Comparison of ENCODE assay signal across 8 cellular contexts in genomic region chr1:207049974-207050391, GRCh38. TPM values are rescaled to one million over a fixed set of nuclear protein-coding genes. Genes with fewer than 3 reads are reported as not detected.
DNase-seq lines count a peak whose midpoint lies in the region; ATAC-seq, FAIRE-seq and TF ChIP-seq lines count a peak whose summit lies in the region.

No MANE protein-coding gene starts in this region.

- intact Hi-C loops in activated B cell treated with CpG ODN at 0.5 μM for 24 hours (cut with micrococcal nuclease): loop anchor here (1.0 to 5.0 kb wide), 5 partner anchors 27 to 449 kb away; partner anchors contain the start of genes EIF2D and FCMR

- ATAC-seq in GM21576 (IDR thresholded peaks at IDR 0.05; ENCODE audit: unreplicated experiment) (peak; percentile 42), activated B cell treated with CpG ODN at 0.5 μM for 24 hours (ENCODE audit: low read depth) (peak; percentile 16), memory B cell (ENCODE audit: low read depth) (peak; percentile 16)
- peak; percentile 37 for ATAC-seq in stimulated activated naive CD8-positive, alpha-beta T cell treated with anti-CD3 and anti-CD28 coated beads, Interleukin-15, Interleukin-2, amounts not matched to agents 100 U/mL and 50 U/mL, for 24 hours

- CTCF ChIA-PET in CD8-positive, alpha-beta memory T cell (lab: Charles Lee): interaction anchor here (0.9 to 2.6 kb wide), 12 partner anchors 8 to 449 kb away, joined by 3 to 21 read pairs (median 4); partner anchors contain the start of gene C1orf116
- CTCF ChIA-PET in activated B cell treated with CpG ODN at 0.5 μM for 24 hours (lab: Charles Lee): interaction anchor here (0.7 to 3.0 kb wide), 14 partner anchors 9 to 452 kb away, joined by 3 to 26 read pairs (median 4); partner anchors contain the start of genes CR1 and CR2

- no peak for FAIRE-seq in H54 (lab: Jason Lieb, UNC)

- TF ChIP-seq CTCF in activated B cell treated with CpG ODN at 0.5 μM for 24 hours (IDR thresholded peaks at IDR 0.05): peak; percentile 55

- peak overlapping the region; percentile 91 for H3K4me3 ChIP-seq in CD8-positive, alpha-beta memory T cell (ENCODE audit: low read length)
- peak overlapping the region; percentile 98 for H3K4me3 ChIP-seq in effector memory CD4-positive, alpha-beta T cell (ENCODE audit: insufficient read depth, low read depth, low read length, poor library complexity, severe bottlenecking)

- TF ChIP-seq POLR2A in H54 (IDR thresholded peaks at IDR 0.05; ENCODE audit: low read depth, low read length): no peak

- H3K4me1 Mint-ChIP-seq in CD8-positive, alpha-beta memory T cell: peaks cover 55 to 85% (median 75%) of the 10 kb centered on the region in 3 donors
- H3K4me1 Mint-ChIP-seq in activated B cell treated with CpG ODN at 0.5 μM for 24 hours: peaks cover 67% of the 10 kb centered on the region
- H3K4me1 Mint-ChIP-seq in memory B cell: peaks cover 21% of the 10 kb centered on the region

- peaks cover 0 to 1% of the 10 kb centered on the region in 2 donors for H3K27me3 Mint-ChIP-seq in CD8-positive, alpha-beta memory T cell
- H3K27me3 Mint-ChIP-seq in activated B cell treated with CpG ODN at 0.5 μM for 24 hours (no peaks in the 10 kb centered on the region), memory B cell (no peaks in the 10 kb centered on the region)

- peaks cover 0 to 54% (median 6%) of the 10 kb centered on the region in 3 donors for H3K36me3 Mint-ChIP-seq in CD8-positive, alpha-beta memory T cell
- H3K36me3 Mint-ChIP-seq in activated B cell treated with CpG ODN at 0.5 μM for 24 hours (ENCODE audit: low read depth): peaks cover 48% of the 10 kb centered on the region
- peaks cover 3% of the 10 kb centered on the region for H3K36me3 Mint-ChIP-seq in memory B cell

- no peaks in the 10 kb centered on the region for H3K9me3 Mint-ChIP-seq in CD8-positive, alpha-beta memory T cell
- H3K9me3 Mint-ChIP-seq in activated B cell treated with CpG ODN at 0.5 μM for 24 hours: no peaks in the 10 kb centered on the region
- no peaks in the 10 kb centered on the region for H3K9me3 Mint-ChIP-seq in memory B cell

- H3K27ac Mint-ChIP-seq in CD8-positive, alpha-beta memory T cell: peak overlapping the region; percentile 66 to 98 (median 96)
- peak overlapping the region; percentile 92 for H3K27ac Mint-ChIP-seq in activated B cell treated with CpG ODN at 0.5 μM for 24 hours
- H3K27ac Mint-ChIP-seq in memory B cell: peak overlapping the region; percentile 95

- H3K4me1 ChIP-seq in CD8-positive, alpha-beta memory T cell (ENCODE audit: insufficient read depth, low read length): peaks cover 39% of the 10 kb centered on the region
- peaks cover 20% of the 10 kb centered on the region for H3K4me1 ChIP-seq in effector memory CD4-positive, alpha-beta T cell (ENCODE audit: control insufficient read depth, insufficient read depth, low read length, poor library complexity, severe bottlenecking)

- POLR2A ChIA-PET in CD8-positive, alpha-beta memory T cell (lab: Charles Lee): interaction anchor here (0.7 kb wide), 1 partner anchor 221 kb away, joined by 3 read pairs; no protein-coding TSS in a partner anchor
- POLR2A ChIA-PET in activated B cell treated with CpG ODN at 0.5 μM for 24 hours (lab: Charles Lee): interaction anchor here (0.8 to 1.6 kb wide), 3 partner anchors 18 to 449 kb away, joined by 3 to 5 read pairs (median 4); partner anchors contain the start of genes C1orf116 and EIF2D

- H3K27me3 ChIP-seq in CD8-positive, alpha-beta memory T cell (ENCODE audit: insufficient read depth, low read length, poor library complexity, severe bottlenecking): no peaks in the 10 kb centered on the region
- H3K27me3 ChIP-seq in effector memory CD4-positive, alpha-beta T cell (replicated peaks; ENCODE audit: control insufficient read depth, insufficient read depth, low read length, poor library complexity, severe bottlenecking): no peaks in the 10 kb centered on the region

- peak; percentile 25 to 68 (median 48) for DNase-seq in CD8-positive, alpha-beta memory T cell
- DNase-seq in NCI-H2029 (lab: John Stamatoyannopoulos, UW) (peak; percentile 18), activated B cell treated with CpG ODN at 0.5 μM for 24 hours (no peak), memory B cell (ENCODE audit: low spot score in 2 of 2) (no peak), H54 (ENCODE audit: insufficient read length, low spot score) (no peak)
- peak in 1 of 3 donors; percentile 37 for DNase-seq in effector memory CD4-positive, alpha-beta T cell
- peak; percentile 37 for DNase-seq in stimulated activated naive CD8-positive, alpha-beta T cell treated with anti-CD3 and anti-CD28 coated beads, Interleukin-15, Interleukin-2, amounts not matched to agents 100 U/mL and 50 U/mL, for 24 hours

- H3K9me3 ChIP-seq in CD8-positive, alpha-beta memory T cell (ENCODE audit: low read length): no peaks in the 10 kb centered on the region
- no peaks in the 10 kb centered on the region for H3K9me3 ChIP-seq in effector memory CD4-positive, alpha-beta T cell (ENCODE audit: control insufficient read depth, low read length)

- H3K27ac ChIP-seq in CD8-positive, alpha-beta memory T cell (ENCODE audit: low read depth, low read length): peak overlapping the region; percentile 91
- H3K27ac ChIP-seq in effector memory CD4-positive, alpha-beta T cell (ENCODE audit: insufficient read depth, low read length, poor library complexity, severe bottlenecking): peak overlapping the region; percentile 79

- H3K36me3 ChIP-seq in CD8-positive, alpha-beta memory T cell (ENCODE audit: insufficient read depth, low read length): peaks cover 16% of the 10 kb centered on the region
- peaks cover 16% of the 10 kb centered on the region for H3K36me3 ChIP-seq in effector memory CD4-positive, alpha-beta T cell (ENCODE audit: control insufficient read depth, insufficient read depth, low read length)

- peak overlapping the region; percentile 97 to 100 (median 98) for H3K4me3 Mint-ChIP-seq in CD8-positive, alpha-beta memory T cell
- peak overlapping the region; percentile 98 for H3K4me3 Mint-ChIP-seq in activated B cell treated with CpG ODN at 0.5 μM for 24 hours
- H3K4me3 Mint-ChIP-seq in memory B cell: peak overlapping the region; percentile 97

RNA-seq across cellular contexts. Expression of gene YOD1, which starts 1.0 kb away (rescaled TPM):
- 10 to 100 TPM; 10.3 to 10.6 TPM for total RNA-seq in CD8-positive, alpha-beta memory T cell
- 0.98 TPM for polyA plus RNA-seq in CD8-positive, alpha-beta memory T cell
- total RNA-seq in activated B cell treated with CpG ODN at 0.5 μM for 24 hours: 9.1 and 10.8 TPM in 2 replicates

RNA-seq across cellular contexts. Expression of gene PFKFB2, which starts 3.1 kb away (rescaled TPM):
- 1 to 10 TPM; 3.0 to 3.9 TPM for total RNA-seq in CD8-positive, alpha-beta memory T cell
- polyA plus RNA-seq in CD8-positive, alpha-beta memory T cell: 0.29 TPM
- 7.6 and 10.1 TPM in 2 replicates for total RNA-seq in activated B cell treated with CpG ODN at 0.5 μM for 24 hours

RNA-seq across cellular contexts. Expression of gene C1orf116, which starts 17.4 kb away (rescaled TPM):
- not detected for total RNA-seq in CD8-positive, alpha-beta memory T cell
- polyA plus RNA-seq in CD8-positive, alpha-beta memory T cell: not detected
- total RNA-seq in activated B cell treated with CpG ODN at 0.5 μM for 24 hours: 0.09 TPM in 1 of 2 replicates, not detected in the other

RNA-seq across cellular contexts. Expression of gene C4BPB, which starts 38.7 kb away (rescaled TPM):
- under 1 TPM in 1 of 2 experiments, not detected in 1; 0.51 TPM for total RNA-seq in CD8-positive, alpha-beta memory T cell
- not detected for polyA plus RNA-seq in CD8-positive, alpha-beta memory T cell
- total RNA-seq in activated B cell treated with CpG ODN at 0.5 μM for 24 hours: 0.17 and 0.47 TPM in 2 replicates

RNA-seq across cellular contexts. Expression of gene C4BPA, which starts 54.0 kb away (rescaled TPM):
- total RNA-seq in CD8-positive, alpha-beta memory T cell: not detected
- polyA plus RNA-seq in CD8-positive, alpha-beta memory T cell: not detected
- total RNA-seq in activated B cell treated with CpG ODN at 0.5 μM for 24 hours: not detected in 2 replicates

Comparison
In these comparisons a context has a peak if more than half of its experiments do, and no peak if none do; other contexts are left out.
1. DNase-seq: peak in CD8-positive, alpha-beta memory T cell (5 of 5), NCI-H2029 (single experiment) and stimulated activated naive CD8-positive, alpha-beta T cell treated with anti-CD3 and anti-CD28 coated beads, Interleukin-15, Interleukin-2, amounts not matched to agents 100 U/mL and 50 U/mL, for 24 hours (single experiment); none in activated B cell treated with CpG ODN at 0.5 μM for 24 hours (single experiment), memory B cell (0 of 2) and H54 (single experiment).
2. Peak in every context shown above with its lines, with median percentiles within 50 percentile points of each other: H3K27ac Mint-ChIP-seq, H3K4me3 Mint-ChIP-seq and ATAC-seq.